17 cellular contexts compared by ENCODE assay signal in the genomic region with DNA sequence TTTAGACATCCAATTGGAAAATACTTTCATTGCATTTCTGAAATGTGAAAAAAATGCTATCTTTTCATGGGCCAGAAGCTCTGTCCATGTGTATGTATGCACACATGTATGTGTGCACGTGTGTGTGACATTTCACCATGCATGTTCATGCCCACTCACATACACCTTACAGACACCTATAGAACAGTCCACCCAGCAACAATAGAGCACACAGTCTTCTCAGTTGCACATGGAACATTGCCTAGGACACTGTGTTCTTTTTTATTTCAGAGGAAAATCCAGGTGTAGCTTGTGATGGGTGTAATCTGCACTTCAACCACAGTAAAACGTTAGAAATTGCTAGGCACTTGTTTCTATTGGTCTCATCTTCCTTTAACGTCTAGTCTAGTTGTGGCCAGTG.
"Had no signal": no experiment of that assay in that cellular context is flagged by ENCODE, and none has a peak within 500 bp of the region (broad histone marks: within the 10 kb centered on the region; RNA-seq: fewer than 3 reads in every experiment).

No MANE protein-coding gene starts in this region.

- H3K27ac Mint-ChIP-seq: progenitor cell of endocrine pancreas had no signal

- H3K27me3 Mint-ChIP-seq: progenitor cell of endocrine pancreas had no signal

- DNase-seq: effector memory CD4-positive, alpha-beta T cell; heart left ventricle; hypothalamus; mammary epithelial cell; naive thymus-derived CD4-positive, alpha-beta T cell; pancreas; right cardiac atrium; small intestine; stimulated activated CD4-positive, alpha-beta T cell treated with anti-CD3 and anti-CD28 coated beads, Interleukin-12 subunit alpha, Interleukin-12 subunit beta, amount 100 ng/mL, for 4 hours; stimulated activated naive CD4-positive, alpha-beta T cell; stomach; substantia nigra; trophoblast cell had no signal

- H3K36me3 Mint-ChIP-seq: naive thymus-derived CD4-positive, alpha-beta T cell had no signal

- H3K4me1 Mint-ChIP-seq: neural crest cell had no signal

- H3K27ac ChIP-seq: heart left ventricle, pancreas, stomach, thoracic aorta had no signal

- H3K4me3 Mint-ChIP-seq: neural crest cell had no signal

- H3K27me3 ChIP-seq: heart left ventricle, pancreas, stomach had no signal

- H3K36me3 ChIP-seq: heart left ventricle, pancreas, stomach, thoracic aorta had no signal

- H3K4me1 ChIP-seq: heart left ventricle, pancreas had no signal

- H3K4me3 ChIP-seq: heart left ventricle, pancreas had no signal

- ATAC-seq: esophagus mucosa; heart left ventricle; naive thymus-derived CD4-positive, alpha-beta T cell; pancreas; right cardiac atrium had no signal

- H3K9me3 ChIP-seq: heart left ventricle, pancreas, stomach, thoracic aorta had no signal

- H3K9me3 Mint-ChIP-seq: neural crest cell had no signal
